21 cellular contexts compared by ENCODE assay signal in the genomic region with DNA sequence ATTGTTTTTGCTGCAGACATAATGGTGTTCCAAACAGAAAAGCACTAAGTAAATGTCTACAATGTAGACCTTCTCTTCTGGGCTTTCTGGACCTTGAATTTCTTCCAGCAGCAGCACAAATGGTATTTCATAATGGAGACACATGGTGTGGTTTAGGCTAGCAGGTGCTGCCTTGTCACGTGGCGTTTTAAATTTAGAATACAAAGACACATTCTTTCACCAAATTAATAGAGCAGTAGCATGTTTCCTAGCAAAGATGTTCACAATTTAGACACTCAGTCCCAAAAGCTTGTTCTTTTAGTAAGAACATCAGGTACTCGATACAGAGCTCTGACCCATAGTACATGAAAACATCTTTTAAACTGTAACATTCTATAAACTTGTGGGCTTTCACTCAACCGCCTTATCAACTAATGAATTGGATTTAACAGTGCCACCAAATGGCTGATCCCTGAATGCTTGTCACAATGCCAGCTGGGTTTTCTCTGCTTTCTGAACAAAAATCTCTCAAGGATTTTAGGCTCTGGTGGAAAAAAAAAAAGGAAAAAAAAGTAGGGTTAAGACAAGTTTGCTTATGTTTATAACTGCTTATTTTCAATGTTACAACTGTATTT.
A peak's percentile ranks its signal among the peaks of the same experiment; 100 is the strongest.
DNase-seq lines count a peak whose midpoint lies in the region; ATAC-seq and TF ChIP-seq lines count a peak whose summit lies in the region.
"Had no signal": no experiment of that assay in that cellular context is flagged by ENCODE, and none has a peak within 500 bp of the region (broad histone marks: within the 10 kb centered on the region; RNA-seq: fewer than 3 reads in every experiment).

No MANE protein-coding gene starts in this region.

- H3K4me1 ChIP-seq in gastroesophageal sphincter = peaks cover 3 to 29% (median 11%) of the 10 kb centered on the region in 3 donors
- H3K4me1 ChIP-seq in prostate gland (replicated peaks) = no peaks in the 10 kb centered on the region
- H3K4me1 ChIP-seq: upper lobe of left lung had no signal

- CTCF ChIA-PET in activated CD8-positive, alpha-beta memory T cell treated with anti-CD3 and anti-CD28 coated beads, Interleukin-2, amount 10 ng/mL, durations not matched to agents 7 days and 5 days (lab: Charles Lee) = no interaction called here

- peaks cover 4% of the 10 kb centered on the region for H3K9me3 Mint-ChIP-seq in activated CD8-positive, alpha-beta memory T cell treated with anti-CD3 and anti-CD28 coated beads, Interleukin-2, amount 10 ng/mL, durations not matched to agents 7 days and 5 days (ENCODE audit: low read depth)
- H3K9me3 Mint-ChIP-seq: activated T-cell treated with anti-CD3 and anti-CD28 coated beads, Interleukin-2, amount 50 U/mL, for 72 hours; nephron progenitor cell; stimulated activated memory B cell treated with anti-CD40 and anti-IgM and Interleukin-4, amounts not matched to agents 10 μg/mL and 1 μg/mL and 100 μg/mL, for 72 hours; T-helper 1 cell treated with Interleukin-12 subunit alpha and Interleukin-12 subunit beta and Interleukin-4 antibody, amounts not matched to agents 30 μg/mL and 1 μg/mL, for 36 hours had no signal

- H3K27ac ChIP-seq in gastroesophageal sphincter = peak overlapping the region; percentile 61 to 71 (median 65)
- peak overlapping the region; percentile 7 to 31 for H3K27ac ChIP-seq in prostate gland
- H3K27ac ChIP-seq: brain microvascular endothelial cell, upper lobe of left lung had no signal

- TF ChIP-seq CTCF in AG10803 (conservative IDR thresholded peaks at IDR 0.05; ENCODE audit: low read length) (no peak), gastroesophageal sphincter (IDR thresholded peaks at IDR 0.05) (no peak), prostate gland (IDR thresholded peaks at IDR 0.05) (no peak), GM13976 (IDR thresholded peaks at IDR 0.05; ENCODE audit: borderline replicate concordance, control extremely low read depth, extremely low read depth, insufficient read depth, missing control alignments) (no peak)

- H3K9me3 ChIP-seq in gastroesophageal sphincter (no peaks in the 10 kb centered on the region), prostate gland (no peaks in the 10 kb centered on the region)
- H3K9me3 ChIP-seq: heart left ventricle, upper lobe of left lung had no signal

- H3K4me1 Mint-ChIP-seq in activated CD8-positive, alpha-beta memory T cell treated with anti-CD3 and anti-CD28 coated beads, Interleukin-2, amount 10 ng/mL, durations not matched to agents 7 days and 5 days = no peaks in the 10 kb centered on the region
- H3K4me1 Mint-ChIP-seq: activated naive CD4-positive, alpha-beta T cell treated with anti-CD3 and anti-CD28 coated beads, Interleukin-2, amount 50 U/mL, for 24 hours; immature natural killer cell; nephron progenitor cell; stimulated activated memory B cell treated with anti-CD40 and anti-IgM and Interleukin-4, amounts not matched to agents 10 μg/mL and 1 μg/mL and 100 μg/mL, for 72 hours had no signal

- TF ChIP-seq EP300 in gastroesophageal sphincter (IDR thresholded peaks at IDR 0.05) = no peak

- no peaks in the 10 kb centered on the region for H3K36me3 Mint-ChIP-seq in activated CD8-positive, alpha-beta memory T cell treated with anti-CD3 and anti-CD28 coated beads, Interleukin-2, amount 10 ng/mL, durations not matched to agents 7 days and 5 days
- H3K36me3 Mint-ChIP-seq: activated naive CD4-positive, alpha-beta T cell treated with anti-CD3 and anti-CD28 coated beads, Interleukin-2, amount 50 U/mL, for 24 hours; immature natural killer cell; stimulated activated memory B cell treated with anti-CD40 and anti-IgM and Interleukin-4, amounts not matched to agents 10 μg/mL and 1 μg/mL and 100 μg/mL, for 72 hours had no signal

- no peak overlapping the region for H3K4me3 Mint-ChIP-seq in activated CD8-positive, alpha-beta memory T cell treated with anti-CD3 and anti-CD28 coated beads, Interleukin-2, amount 10 ng/mL, durations not matched to agents 7 days and 5 days
- H3K4me3 Mint-ChIP-seq: activated CD8-positive, alpha-beta T cell treated with anti-CD3 and anti-CD28 coated beads for 36 hours; activated naive CD4-positive, alpha-beta T cell treated with anti-CD3 and anti-CD28 coated beads, Interleukin-2, amount 50 U/mL, for 24 hours; activated T-cell treated with anti-CD3 and anti-CD28 coated beads, Interleukin-2, amount 50 U/mL, for 72 hours; immature natural killer cell; nephron progenitor cell; stimulated activated memory B cell treated with anti-CD40 and anti-IgM and Interleukin-4, amounts not matched to agents 10 μg/mL and 1 μg/mL and 100 μg/mL, for 72 hours; T-helper 1 cell treated with Interleukin-12 subunit alpha and Interleukin-12 subunit beta and Interleukin-4 antibody, amounts not matched to agents 30 μg/mL and 1 μg/mL, for 36 hours had no signal

- TF ChIP-seq POLR2A in gastroesophageal sphincter (IDR thresholded peaks at IDR 0.05) (no peak), prostate gland (IDR thresholded peaks at IDR 0.05) (no peak)

- WGBS in gastroesophageal sphincter (ENCODE audit: low coverage in 1 of 2), 2 donors = 35 to 49% methylated on average over 3 to 4 of the region's 4 CpGs
- 48% methylated on average over 4 of the region's 4 CpGs for WGBS in prostate gland

- DNase-seq in AG10803 (ENCODE audit: low read depth) (peak; percentile 73), NCI-H82 (lab: John Stamatoyannopoulos, UW) (peak; percentile 73), prostate gland (ENCODE audit: low spot score) (no peak), GM13976 (ENCODE audit: low spot score) (no peak)
- no peak for DNase-seq in activated CD8-positive, alpha-beta memory T cell treated with anti-CD3 and anti-CD28 coated beads, Interleukin-2, amount 10 ng/mL, durations not matched to agents 7 days and 5 days
- DNase-seq: activated CD8-positive, alpha-beta T cell treated with anti-CD3 and anti-CD28 coated beads for 36 hours; activated T-cell treated with anti-CD3 and anti-CD28 coated beads, Interleukin-2, amount 50 U/mL, for 72 hours; brain microvascular endothelial cell; erythroblast; heart left ventricle; immature natural killer cell; nephron progenitor cell; retina; upper lobe of left lung had no signal

- H3K36me3 ChIP-seq in gastroesophageal sphincter (no peaks in the 10 kb centered on the region), prostate gland (no peaks in the 10 kb centered on the region)
- H3K36me3 ChIP-seq: brain microvascular endothelial cell, heart left ventricle, upper lobe of left lung had no signal

- no peaks in the 10 kb centered on the region for H3K27me3 ChIP-seq in gastroesophageal sphincter
- H3K27me3 ChIP-seq in prostate gland (replicated peaks; ENCODE audit: insufficient read depth) = no peaks in the 10 kb centered on the region
- H3K27me3 ChIP-seq: brain microvascular endothelial cell, heart left ventricle, upper lobe of left lung had no signal

- in situ Hi-C loops in GM13976 (cut with MboI; ENCODE audit: low sequenced_read_pairs, unreplicated experiment) = no loop called here

- H3K27me3 Mint-ChIP-seq in activated CD8-positive, alpha-beta memory T cell treated with anti-CD3 and anti-CD28 coated beads, Interleukin-2, amount 10 ng/mL, durations not matched to agents 7 days and 5 days = no peaks in the 10 kb centered on the region
- H3K27me3 Mint-ChIP-seq: stimulated activated memory B cell treated with anti-CD40 and anti-IgM and Interleukin-4, amounts not matched to agents 10 μg/mL and 1 μg/mL and 100 μg/mL, for 72 hours had no signal

- H3K4me3 ChIP-seq in AG10803 (ENCODE audit: low read length) (no peak overlapping the region), gastroesophageal sphincter (no peak overlapping the region), prostate gland (no peak overlapping the region)
- H3K4me3 ChIP-seq: heart left ventricle, upper lobe of left lung had no signal

- intact Hi-C loops in prostate gland (cut with DNase I) = no loop called here

- ATAC-seq in gastroesophageal sphincter (peak; percentile 77), GM21723 (IDR thresholded peaks at IDR 0.05; ENCODE audit: unreplicated experiment) (no peak), GM21381 (IDR thresholded peaks at IDR 0.05; ENCODE audit: unreplicated experiment) (no peak)
- ATAC-seq in activated CD8-positive, alpha-beta memory T cell treated with anti-CD3 and anti-CD28 coated beads, Interleukin-2, amount 10 ng/mL, durations not matched to agents 7 days and 5 days = no peak
- ATAC-seq: activated CD8-positive, alpha-beta T cell treated with anti-CD3 and anti-CD28 coated beads for 36 hours; activated T-cell treated with anti-CD3 and anti-CD28 coated beads, Interleukin-2, amount 50 U/mL, for 72 hours; Right ventricle myocardium inferior; stimulated activated memory B cell treated with anti-CD40 and anti-IgM and Interleukin-4, amounts not matched to agents 10 μg/mL and 1 μg/mL and 100 μg/mL, for 72 hours had no signal

- H3K27ac Mint-ChIP-seq in activated CD8-positive, alpha-beta memory T cell treated with anti-CD3 and anti-CD28 coated beads, Interleukin-2, amount 10 ng/mL, durations not matched to agents 7 days and 5 days = no peak overlapping the region
- H3K27ac Mint-ChIP-seq: activated CD8-positive, alpha-beta T cell treated with anti-CD3 and anti-CD28 coated beads for 36 hours; activated naive CD4-positive, alpha-beta T cell treated with anti-CD3 and anti-CD28 coated beads, Interleukin-2, amount 50 U/mL, for 24 hours; activated T-cell treated with anti-CD3 and anti-CD28 coated beads, Interleukin-2, amount 50 U/mL, for 72 hours; immature natural killer cell; nephron progenitor cell; stimulated activated memory B cell treated with anti-CD40 and anti-IgM and Interleukin-4, amounts not matched to agents 10 μg/mL and 1 μg/mL and 100 μg/mL, for 72 hours; T-helper 1 cell treated with Interleukin-12 subunit alpha and Interleukin-12 subunit beta and Interleukin-4 antibody, amounts not matched to agents 30 μg/mL and 1 μg/mL, for 36 hours had no signal

Comparison
In these comparisons a context has a peak if more than half of its experiments do, and no peak if none do; other contexts are left out.
1. DNase-seq: peak in AG10803 (single experiment) and NCI-H82 (single experiment); none in prostate gland (single experiment), GM13976 (single experiment) and activated CD8-positive, alpha-beta memory T cell treated with anti-CD3 and anti-CD28 coated beads, Interleukin-2, amount 10 ng/mL, durations not matched to agents 7 days and 5 days (single experiment).